8 cellular contexts compared by ENCODE assay signal in the genomic region with DNA sequence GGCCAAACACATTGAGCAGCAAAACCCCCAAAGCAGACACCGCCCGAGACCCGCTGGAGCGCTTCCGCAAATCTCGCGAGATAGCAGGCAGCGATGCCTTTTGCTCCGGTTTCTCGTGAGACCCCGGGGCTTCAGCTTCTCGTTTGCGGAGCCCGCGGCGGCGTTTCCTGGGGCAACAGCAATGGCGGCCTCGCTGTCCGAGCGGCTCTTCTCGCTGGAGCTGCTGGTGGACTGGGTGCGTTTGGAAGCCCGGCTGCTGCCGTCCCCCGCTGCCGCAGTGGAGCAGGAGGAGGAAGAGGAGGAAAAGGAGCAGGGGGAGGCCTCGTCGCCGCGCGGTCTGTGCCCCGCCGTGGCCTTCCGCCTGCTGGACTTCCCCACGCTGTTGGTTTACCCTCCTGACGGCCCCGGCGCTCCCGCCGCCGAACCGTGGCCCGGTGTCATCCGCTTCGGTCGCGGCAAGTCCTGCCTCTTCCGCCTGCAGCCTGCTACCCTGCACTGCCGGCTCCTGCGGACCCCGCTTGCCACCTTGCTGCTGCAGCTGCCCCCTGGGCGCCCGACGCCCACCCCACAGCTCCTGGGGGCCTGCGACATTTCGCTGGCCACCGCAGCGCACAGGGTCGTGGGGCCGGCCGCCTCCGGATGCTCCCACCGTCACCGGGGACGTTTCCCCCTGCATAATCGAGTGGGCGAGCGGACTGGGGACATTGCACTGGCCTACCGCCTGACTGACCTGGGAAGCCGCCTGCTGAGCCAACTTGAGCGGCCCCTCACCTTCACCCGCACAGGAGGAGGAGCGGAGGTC. TPM values are rescaled to one million over a fixed set of nuclear protein-coding genes. Genes with fewer than 3 reads are reported as not detected.
DNase-seq lines count a peak whose midpoint lies in the region; ATAC-seq and TF ChIP-seq lines count a peak whose summit lies in the region.

A gene with protein sequence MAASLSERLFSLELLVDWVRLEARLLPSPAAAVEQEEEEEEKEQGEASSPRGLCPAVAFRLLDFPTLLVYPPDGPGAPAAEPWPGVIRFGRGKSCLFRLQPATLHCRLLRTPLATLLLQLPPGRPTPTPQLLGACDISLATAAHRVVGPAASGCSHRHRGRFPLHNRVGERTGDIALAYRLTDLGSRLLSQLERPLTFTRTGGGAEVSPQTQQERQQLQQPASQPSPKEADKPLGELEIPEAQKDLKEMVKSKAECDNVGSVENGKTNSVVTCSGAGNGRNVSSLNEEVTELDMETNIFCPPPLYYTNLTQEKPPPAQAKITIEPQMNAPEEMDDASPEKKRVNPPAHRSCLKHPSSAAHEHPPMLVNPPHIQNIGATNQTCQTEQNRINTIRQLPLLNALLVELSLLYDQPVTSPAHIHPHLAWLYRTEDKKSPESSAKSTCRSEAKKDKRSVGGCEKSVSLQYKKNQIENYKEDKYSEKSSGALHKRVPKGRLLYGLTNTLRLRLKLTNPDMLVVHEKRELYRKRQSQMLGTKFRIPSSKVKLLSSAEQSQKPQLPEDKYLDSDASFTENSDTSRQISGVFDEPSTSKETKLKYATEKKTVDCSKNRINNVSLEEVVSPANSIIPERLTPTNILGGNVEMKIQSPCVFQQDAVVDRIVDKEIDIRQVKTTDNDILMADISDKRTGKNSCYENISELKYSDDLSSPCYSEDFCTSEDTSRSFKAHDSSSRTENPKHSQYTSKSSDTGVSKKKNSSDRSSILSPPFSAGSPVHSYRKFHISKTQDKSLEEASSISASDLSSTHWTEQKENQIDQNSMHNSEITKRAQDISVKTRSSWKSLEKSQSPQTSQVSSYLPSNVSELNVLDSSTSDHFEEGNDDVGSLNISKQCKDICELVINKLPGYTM (plus strand): TSS at position 148 of the 802 bp plus-strand sequence. CDS start 34 bp downstream, at position 182.

- no peak within 1 kb of the TSS for H3K4ac ChIP-seq in trophoblast cell (ENCODE audit: low read depth, low read length)

- H3K14ac ChIP-seq in trophoblast cell (ENCODE audit: low read length): peak within 1 kb of the TSS; percentile 92

- no peaks in the 10 kb centered on the region for H3K36me3 ChIP-seq in CD4-positive, alpha-beta memory T cell (ENCODE audit: insufficient read depth, low read length)
- H3K36me3 ChIP-seq in HUES6 (ENCODE audit: control insufficient read depth, insufficient read depth, low read length) (no peaks in the 10 kb centered on the region), trophoblast cell (ENCODE audit: control insufficient read depth in 1 of 2, insufficient read depth in 2 of 2, low read length in 2 of 2) (no peaks in the 10 kb centered on the region), thyroid gland (no peaks in the 10 kb centered on the region)

- peak within 1 kb of the TSS; percentile 77 to 83 for H3K4me3 ChIP-seq in CD4-positive, alpha-beta memory T cell (ENCODE audit: low read length in 2 of 2)
- H3K4me3 ChIP-seq in HUES6 (ENCODE audit: low read depth, low read length): peak within 1 kb of the TSS; percentile 78
- H3K4me3 ChIP-seq in trophoblast cell (ENCODE audit: low read depth, low read length): peak within 1 kb of the TSS; percentile 92
- peak within 1 kb of the TSS; percentile 60 to 63 (median 62) for H3K4me3 ChIP-seq in thyroid gland (replicated peaks in 1 of 3)

- peak within 1 kb of the TSS; percentile 41 to 92 (median 87) for H3K27ac Mint-ChIP-seq in CD4-positive, alpha-beta memory T cell
- H3K27ac Mint-ChIP-seq in activated naive CD8-positive, alpha-beta T cell treated with anti-CD3 and anti-CD28 coated beads, Interleukin-2, amount 50 U/mL, for 24 hours: peak within 1 kb of the TSS; percentile 84

- peak within 1 kb of the TSS; percentile 90 for H2AFZ ChIP-seq in trophoblast cell (ENCODE audit: insufficient read depth, low read length, poor library complexity)

- peaks cover 0 to 31% (median 16%) of the 10 kb centered on the region in 8 donors for H3K9me3 Mint-ChIP-seq in CD4-positive, alpha-beta memory T cell
- peaks cover 23% of the 10 kb centered on the region for H3K9me3 Mint-ChIP-seq in activated naive CD8-positive, alpha-beta T cell treated with anti-CD3 and anti-CD28 coated beads, Interleukin-2, amount 50 U/mL, for 24 hours

- no peaks in the 10 kb centered on the region for H3K9me3 ChIP-seq in CD4-positive, alpha-beta memory T cell (ENCODE audit: control insufficient read depth in 1 of 2, low read length in 2 of 2)
- H3K9me3 ChIP-seq in HUES6 (ENCODE audit: control insufficient read depth, insufficient read depth, low read depth, low read length): no peaks in the 10 kb centered on the region; the same call in 1 of the 2 replicates
- H3K9me3 ChIP-seq in trophoblast cell (ENCODE audit: insufficient read depth, low read depth, low read length): no peaks in the 10 kb centered on the region
- no peaks in the 10 kb centered on the region for H3K9me3 ChIP-seq in thyroid gland

- H3K4me3 Mint-ChIP-seq in CD4-positive, alpha-beta memory T cell: peak within 1 kb of the TSS; percentile 87 to 95 (median 89)
- H3K4me3 Mint-ChIP-seq in activated naive CD8-positive, alpha-beta T cell treated with anti-CD3 and anti-CD28 coated beads, Interleukin-2, amount 50 U/mL, for 24 hours: peak within 1 kb of the TSS; percentile 84

- H2AK5ac ChIP-seq in trophoblast cell (ENCODE audit: low read length): peak within 1 kb of the TSS; percentile 11

- peak within 1 kb of the TSS; percentile 70 for H4K12ac ChIP-seq in trophoblast cell (ENCODE audit: low read depth, low read length)

- H4K8ac ChIP-seq in trophoblast cell (ENCODE audit: low read depth, low read length): peak within 1 kb of the TSS; percentile 95

- WGBS in trophoblast cell (ENCODE audit: extremely low coverage, insufficient coverage, insufficient read length): no CpG with 5 or more reads among the region's 74 CpGs
- WGBS in thyroid gland, 2 donors: 9 to 14% methylated on average over 22 to 42 of the region's 74 CpGs

- peak within 1 kb of the TSS; percentile 29 for H2BK120ac ChIP-seq in trophoblast cell (ENCODE audit: insufficient read depth, low read length, poor library complexity)

- H3K79me1 ChIP-seq in trophoblast cell (ENCODE audit: low read length): peaks cover 7% of the 10 kb centered on the region

- peak; percentile 58 to 73 (median 71) for DNase-seq in CD4-positive, alpha-beta memory T cell
- DNase-seq in SW 1271 (lab: John Stamatoyannopoulos, UW) (peak; percentile 9 to 58), cardiac septum (ENCODE audit: low spot score) (peak; percentile 88), trophoblast cell (peak; percentile 49 to 78), thyroid gland (peak; percentile 63 to 66)
- peak; percentile 77 for DNase-seq in activated naive CD8-positive, alpha-beta T cell treated with anti-CD3 and anti-CD28 coated beads, Interleukin-2, amount 50 U/mL, for 24 hours

- no peak for TF ChIP-seq CTCF in thyroid gland (IDR thresholded peaks at IDR 0.05)

- peaks cover 0 to 1% of the 10 kb centered on the region in 2 donors for H3K27me3 Mint-ChIP-seq in CD4-positive, alpha-beta memory T cell
- no peaks in the 10 kb centered on the region for H3K27me3 Mint-ChIP-seq in activated naive CD8-positive, alpha-beta T cell treated with anti-CD3 and anti-CD28 coated beads, Interleukin-2, amount 50 U/mL, for 24 hours

- peak within 1 kb of the TSS; percentile 73 for H3K4me2 ChIP-seq in trophoblast cell (ENCODE audit: low read length)

- peaks cover 15% of the 10 kb centered on the region for H3K4me1 ChIP-seq in CD4-positive, alpha-beta memory T cell (ENCODE audit: insufficient read depth, low read length)
- H3K4me1 ChIP-seq in HUES6 (ENCODE audit: control insufficient read depth, insufficient read depth, low read length): peaks cover 15% of the 10 kb centered on the region
- H3K4me1 ChIP-seq in trophoblast cell (ENCODE audit: control insufficient read depth in 1 of 2, insufficient read depth in 2 of 2, low read length in 2 of 2): peaks cover 0 to 2% of the 10 kb centered on the region in 2 experiments
- peaks cover 8% of the 10 kb centered on the region in 2 donors for H3K4me1 ChIP-seq in thyroid gland

- peak within 1 kb of the TSS; percentile 93 for H3K9ac ChIP-seq in HUES6 (ENCODE audit: low read length)
- peak within 1 kb of the TSS; percentile 94 for H3K9ac ChIP-seq in trophoblast cell (ENCODE audit: low read length)

- H2BK5ac ChIP-seq in trophoblast cell (ENCODE audit: low read depth, low read length, poor library complexity): peak within 1 kb of the TSS; percentile 58

- intact Hi-C loops in CD4-positive, alpha-beta memory T cell (cut with micrococcal nuclease): loop anchor here (2.0 kb wide), 1 partner anchor 145 kb away; a partner anchor contains a TSS
- intact Hi-C loops in cardiac septum (cut with DNase I) (loop anchor here (5.0 kb wide), 1 partner anchor 147 kb away; a partner anchor contains a TSS), thyroid gland (cut with DNase I) (no loop called here)

- no peak within 1 kb of the TSS for H3K23ac ChIP-seq in trophoblast cell (ENCODE audit: low read length)

- H3K4me1 Mint-ChIP-seq in CD4-positive, alpha-beta memory T cell: peaks cover 17 to 29% (median 22%) of the 10 kb centered on the region in 4 donors
- peaks cover 21% of the 10 kb centered on the region for H3K4me1 Mint-ChIP-seq in activated naive CD8-positive, alpha-beta T cell treated with anti-CD3 and anti-CD28 coated beads, Interleukin-2, amount 50 U/mL, for 24 hours

- peak within 1 kb of the TSS; percentile 48 for H3K27ac ChIP-seq in CD4-positive, alpha-beta memory T cell (ENCODE audit: low read depth, low read length)
- H3K27ac ChIP-seq in HUES6 (ENCODE audit: low read depth, low read length) (peak within 1 kb of the TSS; percentile 75), trophoblast cell (ENCODE audit: low read depth, low read length) (peak within 1 kb of the TSS; percentile 44), thyroid gland (peak within 1 kb of the TSS; percentile 83 to 92 (median 84))

- H3K27me3 ChIP-seq in CD4-positive, alpha-beta memory T cell (ENCODE audit: insufficient read depth, low read length): no peaks in the 10 kb centered on the region
- no peaks in the 10 kb centered on the region; the same call in 1 of the 2 replicates for H3K27me3 ChIP-seq in HUES6 (ENCODE audit: control insufficient read depth, insufficient read depth, low read length)
- H3K27me3 ChIP-seq in trophoblast cell (ENCODE audit: insufficient read depth, low read length): no peaks in the 10 kb centered on the region
- no peaks in the 10 kb centered on the region for H3K27me3 ChIP-seq in thyroid gland

- H3K36me3 Mint-ChIP-seq in CD4-positive, alpha-beta memory T cell: peaks cover 0 to 9% of the 10 kb centered on the region in 2 donors
- H3K36me3 Mint-ChIP-seq in activated naive CD8-positive, alpha-beta T cell treated with anti-CD3 and anti-CD28 coated beads, Interleukin-2, amount 50 U/mL, for 24 hours (ENCODE audit: low read depth): peaks cover 20% of the 10 kb centered on the region

- H2BK12ac ChIP-seq in trophoblast cell (ENCODE audit: low read length): no peak within 1 kb of the TSS

- H3K18ac ChIP-seq in trophoblast cell (ENCODE audit: low read length): peak within 1 kb of the TSS; percentile 63

- ATAC-seq in GM19463 (IDR thresholded peaks at IDR 0.05; ENCODE audit: unreplicated experiment): peak; percentile 94
- ATAC-seq in activated naive CD8-positive, alpha-beta T cell treated with anti-CD3 and anti-CD28 coated beads, Interleukin-2, amount 50 U/mL, for 24 hours: peak; percentile 82

- H4K91ac ChIP-seq in trophoblast cell (ENCODE audit: low read depth, low read length): peak within 1 kb of the TSS; percentile 72

- CTCF ChIA-PET in CD4-positive, alpha-beta memory T cell (lab: Charles Lee; ENCODE audit: partially characterized antibody): interaction anchor here (1.3 kb wide), 1 partner anchor 12 kb away, joined by 3 read pairs; no protein-coding TSS in a partner anchor

- POLR2A ChIA-PET in CD4-positive, alpha-beta memory T cell (lab: Charles Lee; ENCODE audit: partially characterized antibody): interaction anchor here (0.9 to 1.7 kb wide), 2 partner anchors 10 to 118 kb away, joined by 3 to 11 read pairs; no protein-coding TSS in a partner anchor

- peaks cover 7% of the 10 kb centered on the region for H3K79me2 ChIP-seq in trophoblast cell (ENCODE audit: control insufficient read depth, insufficient read depth, low read length, poor library complexity)

- TF ChIP-seq POLR2A in thyroid gland (IDR thresholded peaks at IDR 0.05): peak in 1 of 2 donors; percentile 57

RNA-seq across cellular contexts. Expression of the gene that starts here (rescaled TPM):
- 1 to 10 TPM; 2.7 to 3.1 TPM for total RNA-seq in CD4-positive, alpha-beta memory T cell
- polyA plus RNA-seq in CD4-positive, alpha-beta memory T cell: 1 to 10 TPM in 1 of 2 donors, under 1 TPM in 1; 0.48 to 1.9 TPM
- 2.3 TPM for total RNA-seq in cardiac septum
- polyA plus RNA-seq in trophoblast cell (2013): 0.94 and 1.1 TPM in 2 replicates
- 1 to 10 TPM; 3.8 to 6.6 (median 4.8) TPM for total RNA-seq in thyroid gland

Comparison
In these comparisons a context has a peak if more than half of its experiments do, and no peak if none do; other contexts are left out.
1. Peak in every context shown above with its lines: DNase-seq, ATAC-seq, H3K4me3 ChIP-seq and H3K27ac ChIP-seq.
2. DNase-seq: peak in every context shown above with its lines; median percentile 88 in cardiac septum; 77 in activated naive CD8-positive, alpha-beta T cell treated with anti-CD3 and anti-CD28 coated beads, Interleukin-2, amount 50 U/mL, for 24 hours; 71 in CD4-positive, alpha-beta memory T cell; 64 in thyroid gland; 64 in trophoblast cell; 34 in SW 1271.